In genomic region chr12:27970981-27971489, GRCh38 we compare ENCODE assay signal across 9 cellular contexts. TPM values are rescaled to one million over a fixed set of nuclear protein-coding genes. Genes with fewer than 3 reads are reported as not detected.
DNase-seq lines count a peak whose midpoint lies in the region; ATAC-seq and TF ChIP-seq lines count a peak whose summit lies in the region.
"Had no signal": no experiment of that assay in that cellular context is flagged by ENCODE, and none has a peak within 500 bp of the region (broad histone marks: within the 10 kb centered on the region; RNA-seq: fewer than 3 reads in every experiment).

No MANE protein-coding gene starts in this region.

- H2BK5ac ChIP-seq in neuronal stem cell (ENCODE audit: low read length) = no peak overlapping the region

- no peaks in the 10 kb centered on the region for H3K79me1 ChIP-seq in neuronal stem cell (ENCODE audit: low read depth, low read length)

- no peaks in the 10 kb centered on the region for H3K9me3 Mint-ChIP-seq in CD8-positive, alpha-beta T cell
- no peaks in the 10 kb centered on the region for H3K9me3 Mint-ChIP-seq in activated CD4-positive, alpha-beta memory T cell treated with anti-CD3 and anti-CD28 coated beads for 36 hours

- no peak overlapping the region for H2BK15ac ChIP-seq in neuronal stem cell (ENCODE audit: low read length)

- no peak overlapping the region for H4K91ac ChIP-seq in neuronal stem cell (ENCODE audit: low read depth, low read length, poor library complexity)

- DNase-seq in CD8-positive, alpha-beta T cell = no peak
- DNase-seq in activated CD4-positive, alpha-beta memory T cell treated with anti-CD3 and anti-CD28 coated beads for 36 hours = no peak
- DNase-seq in neuronal stem cell (ENCODE audit: low spot score) (no peak), upper lobe of left lung (no peak), SHP77 treated with DMSO at 0.1 percent for 48 hours (lab: John Stamatoyannopoulos, UW) (no peak), NCI-H1436 (lab: John Stamatoyannopoulos, UW) (no peak)

- TF ChIP-seq CTCF in CD8-positive, alpha-beta T cell (IDR thresholded peaks at IDR 0.05) = no peak
- TF ChIP-seq CTCF in gastroesophageal sphincter (IDR thresholded peaks at IDR 0.05) = no peak
- no peak for TF ChIP-seq CTCF in upper lobe of left lung (IDR thresholded peaks at IDR 0.05)

- H3K27me3 ChIP-seq in CD8-positive, alpha-beta T cell (ENCODE audit: insufficient read depth, low read length) = peaks cover 31% of the 10 kb centered on the region
- H3K27me3 ChIP-seq in gastroesophageal sphincter (peaks cover 82% of the 10 kb centered on the region), neuronal stem cell (ENCODE audit: control insufficient read depth in 3 of 3, insufficient read depth in 3 of 3, low read depth in 1 of 3, low read length in 3 of 3) (peaks cover 25 to 97% (median 70%) of the 10 kb centered on the region in 3 experiments), upper lobe of left lung (peaks cover 0 to 42% (median 24%) of the 10 kb centered on the region in 4 donors)

- H3K4me1 ChIP-seq in CD8-positive, alpha-beta T cell (ENCODE audit: insufficient read depth, low read length) = peaks cover 17% of the 10 kb centered on the region
- peaks cover 0 to 62% (median 13%) of the 10 kb centered on the region in 3 donors for H3K4me1 ChIP-seq in gastroesophageal sphincter
- peaks cover 5 to 16% of the 10 kb centered on the region in 2 donors for H3K4me1 ChIP-seq in neuronal stem cell (ENCODE audit: control insufficient read depth in 2 of 2, insufficient read depth in 1 of 2, low read depth in 1 of 2, low read length in 2 of 2)
- H3K4me1 ChIP-seq in upper lobe of left lung = peaks cover 26 to 49% (median 32%) of the 10 kb centered on the region in 4 donors

- ATAC-seq in CD8-positive, alpha-beta T cell = no peak
- no peak for ATAC-seq in gastroesophageal sphincter
- ATAC-seq in upper lobe of left lung (ENCODE audit: low FRiP score in 2 of 2) = no peak
- no peak for ATAC-seq in GM18907 (IDR thresholded peaks at IDR 0.05; ENCODE audit: unreplicated experiment)

- no peaks in the 10 kb centered on the region for H3K9me3 ChIP-seq in CD8-positive, alpha-beta T cell (ENCODE audit: low read length)
- H3K9me3 ChIP-seq in gastroesophageal sphincter (no peaks in the 10 kb centered on the region), neuronal stem cell (replicated peaks in 1 of 2; ENCODE audit: control insufficient read depth in 2 of 2, insufficient read depth in 1 of 2, low read depth in 1 of 2, low read length in 2 of 2) (no peaks in the 10 kb centered on the region), upper lobe of left lung (no peaks in the 10 kb centered on the region)
- H3K9me3 ChIP-seq: SJSA1 had no signal

- H3K27me3 Mint-ChIP-seq in CD8-positive, alpha-beta T cell (ENCODE audit: low read depth) = peaks cover 77% of the 10 kb centered on the region
- H3K27me3 Mint-ChIP-seq in activated CD4-positive, alpha-beta memory T cell treated with anti-CD3 and anti-CD28 coated beads for 36 hours = peaks cover 80% of the 10 kb centered on the region

- H3K4me1 Mint-ChIP-seq in CD8-positive, alpha-beta T cell (ENCODE audit: low read depth) = peaks cover 29% of the 10 kb centered on the region
- peaks cover 32% of the 10 kb centered on the region for H3K4me1 Mint-ChIP-seq in activated CD4-positive, alpha-beta memory T cell treated with anti-CD3 and anti-CD28 coated beads for 36 hours (ENCODE audit: low read depth)

- H3K36me3 Mint-ChIP-seq in CD8-positive, alpha-beta T cell = no peaks in the 10 kb centered on the region
- no peaks in the 10 kb centered on the region for H3K36me3 Mint-ChIP-seq in activated CD4-positive, alpha-beta memory T cell treated with anti-CD3 and anti-CD28 coated beads for 36 hours

- H2AK5ac ChIP-seq in neuronal stem cell (ENCODE audit: low read depth, low read length) = no peak overlapping the region

- H3K9ac ChIP-seq in neuronal stem cell (ENCODE audit: low read depth, low read length, poor library complexity) = no peak overlapping the region

- no peak overlapping the region for H2BK120ac ChIP-seq in neuronal stem cell (ENCODE audit: low read depth, low read length)

- WGBS in gastroesophageal sphincter (ENCODE audit: low coverage in 1 of 2), 2 donors = 21 to 73% methylated on average over 2 to 15 of the region's 18 CpGs
- no CpG with 5 or more reads among the region's 18 CpGs for WGBS in neuronal stem cell (ENCODE audit: extremely low coverage in 2 of 2, insufficient read length in 2 of 2, insufficient replicate concordance in 1 of 2), 2 donors
- WGBS in upper lobe of left lung, 2 donors = 7 to 10% methylated on average over 18 of the region's 18 CpGs

- TF ChIP-seq EP300 in gastroesophageal sphincter (IDR thresholded peaks at IDR 0.05) = no peak
- TF ChIP-seq EP300 in upper lobe of left lung (IDR thresholded peaks at IDR 0.05) = no peak

- no peak overlapping the region for H2BK12ac ChIP-seq in neuronal stem cell (ENCODE audit: low read length)

- POLR2A ChIA-PET in CD8-positive, alpha-beta T cell (lab: Charles Lee) = no interaction called here
- POLR2A ChIA-PET in activated CD4-positive, alpha-beta memory T cell treated with anti-CD3 and anti-CD28 coated beads for 36 hours (lab: Charles Lee) = no interaction called here

- intact Hi-C loops in CD8-positive, alpha-beta T cell (cut with DNase I, micrococcal nuclease) = no loop called here
- intact Hi-C loops in activated CD4-positive, alpha-beta memory T cell treated with anti-CD3 and anti-CD28 coated beads for 36 hours (cut with micrococcal nuclease) = loop anchor here (5.0 to 10.0 kb wide), 2 partner anchors 96 to 204 kb away; no protein-coding TSS in a partner anchor

- no peak overlapping the region for H3K4me3 ChIP-seq in CD8-positive, alpha-beta T cell (ENCODE audit: low read depth, low read length)
- peak overlapping the region in 1 of 2 donors; percentile 67 for H3K4me3 ChIP-seq in gastroesophageal sphincter
- H3K4me3 ChIP-seq in neuronal stem cell (ENCODE audit: low read length in 2 of 2) = peak overlapping the region; percentile 47 to 82
- H3K4me3 ChIP-seq in upper lobe of left lung = peak overlapping the region in 1 of 4 donors; percentile 54

- H3K14ac ChIP-seq in neuronal stem cell (ENCODE audit: low read length) = no peak overlapping the region

- peak overlapping the region; percentile 60 for H3K4me3 Mint-ChIP-seq in CD8-positive, alpha-beta T cell
- H3K4me3 Mint-ChIP-seq in activated CD4-positive, alpha-beta memory T cell treated with anti-CD3 and anti-CD28 coated beads for 36 hours = peak overlapping the region; percentile 23

- no peak overlapping the region for H3K4ac ChIP-seq in neuronal stem cell (ENCODE audit: low read length)

- no peak overlapping the region for H4K8ac ChIP-seq in neuronal stem cell (ENCODE audit: low read depth, low read length)

- TF ChIP-seq POLR2A in gastroesophageal sphincter (IDR thresholded peaks at IDR 0.05) (no peak), upper lobe of left lung (IDR thresholded peaks at IDR 0.05) (no peak)

- no peak overlapping the region for H3K23ac ChIP-seq in neuronal stem cell (ENCODE audit: low read depth, low read length, poor library complexity)

- no peaks in the 10 kb centered on the region for H3K36me3 ChIP-seq in CD8-positive, alpha-beta T cell (ENCODE audit: insufficient read depth, low read length)
- H3K36me3 ChIP-seq in gastroesophageal sphincter = no peaks in the 10 kb centered on the region
- H3K36me3 ChIP-seq in neuronal stem cell (replicated peaks in 1 of 2; ENCODE audit: control insufficient read depth in 2 of 2, insufficient read depth in 2 of 2, low read length in 2 of 2) = no peaks in the 10 kb centered on the region
- H3K36me3 ChIP-seq in upper lobe of left lung = no peaks in the 10 kb centered on the region
- H3K36me3 ChIP-seq: SJSA1 had no signal

- peak overlapping the region; percentile 81 for H3K4me2 ChIP-seq in neuronal stem cell (ENCODE audit: insufficient read depth, low read length, poor library complexity, severe bottlenecking)

- H2AFZ ChIP-seq in neuronal stem cell (ENCODE audit: low read length) = peak overlapping the region; percentile 90

- CTCF ChIA-PET in CD8-positive, alpha-beta T cell (lab: Charles Lee) = no interaction called here
- CTCF ChIA-PET in activated CD4-positive, alpha-beta memory T cell treated with anti-CD3 and anti-CD28 coated beads for 36 hours (lab: Charles Lee) = interaction anchor here (0.9 to 1.8 kb wide), 3 partner anchors 31 to 566 kb away, joined by 3 to 4 read pairs (median 3); no protein-coding TSS in a partner anchor

- H3K27ac Mint-ChIP-seq in CD8-positive, alpha-beta T cell = no peak overlapping the region
- no peak overlapping the region for H3K27ac Mint-ChIP-seq in activated CD4-positive, alpha-beta memory T cell treated with anti-CD3 and anti-CD28 coated beads for 36 hours

- H3K18ac ChIP-seq in neuronal stem cell (ENCODE audit: low read length) = no peak overlapping the region

- H3K27ac ChIP-seq in CD8-positive, alpha-beta T cell (ENCODE audit: low read depth, low read length) = no peak overlapping the region
- H3K27ac ChIP-seq in gastroesophageal sphincter (peak overlapping the region in 3 of 4 donors; percentile 75 to 81 (median 79)), neuronal stem cell (replicated peaks; ENCODE audit: low read length) (no peak overlapping the region), upper lobe of left lung (no peak overlapping the region)

RNA-seq across cellular contexts. Expression of gene PTHLH, which starts 1.5 kb away (rescaled TPM):
- total RNA-seq in CD8-positive, alpha-beta T cell = not detected
- total RNA-seq in activated CD4-positive, alpha-beta memory T cell treated with anti-CD3 and anti-CD28 coated beads for 36 hours = under 1 TPM in 1 of 2 experiments, not detected in 1; 0.12 TPM
- total RNA-seq in gastroesophageal sphincter (1 to 10 TPM in 3 of 4 donors, under 1 TPM in 1; 0.47 to 3.3 (median 1.9) TPM), upper lobe of left lung (1 to 10 TPM in 2 of 6 donors, under 1 TPM in 1, not detected in 3; 0.44 to 2.9 (median 2.0) TPM)
- polyA plus RNA-seq in neuronal stem cell (2013, experiment 1 of 2) = 0.13 TPM
- 0.10 TPM for polyA plus RNA-seq in neuronal stem cell (2013, experiment 2 of 2)

Comparison
In these comparisons a context has a peak if more than half of its experiments do, and no peak if none do; other contexts are left out.
1. H3K27ac ChIP-seq: peak in gastroesophageal sphincter (3 of 4); none in CD8-positive, alpha-beta T cell (single experiment), neuronal stem cell (single experiment) and upper lobe of left lung (0 of 4).